2 cellular contexts compared by ENCODE assay signal in the genomic region with DNA sequence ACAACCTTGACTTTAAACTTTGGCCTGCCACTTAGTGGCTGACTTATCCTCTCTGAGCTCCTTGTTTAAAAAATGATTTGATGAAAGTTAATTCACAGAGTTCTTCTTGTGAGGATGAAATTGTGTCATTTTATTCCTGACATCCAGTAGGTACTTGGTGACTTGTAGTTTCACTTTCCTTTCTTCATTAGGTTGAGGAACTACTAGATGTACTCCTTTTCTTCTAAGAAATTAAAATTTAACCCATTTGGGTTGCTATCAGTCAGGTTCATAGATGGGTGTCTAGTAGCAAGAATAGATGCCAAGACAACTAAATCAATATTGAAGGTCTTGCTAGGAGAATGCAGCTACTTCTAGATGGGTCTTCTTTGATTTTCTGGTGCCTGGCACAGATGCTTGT.
TF ChIP-seq lines count a peak whose summit lies in the region.

No MANE protein-coding gene starts in this region.

TF ChIP-seq in SK-N-SH, 30 proteins besides CTCF, POLR2A, EP300 and RAD21 (continued from another document):
- TF ChIP-seq, protein P1, sequence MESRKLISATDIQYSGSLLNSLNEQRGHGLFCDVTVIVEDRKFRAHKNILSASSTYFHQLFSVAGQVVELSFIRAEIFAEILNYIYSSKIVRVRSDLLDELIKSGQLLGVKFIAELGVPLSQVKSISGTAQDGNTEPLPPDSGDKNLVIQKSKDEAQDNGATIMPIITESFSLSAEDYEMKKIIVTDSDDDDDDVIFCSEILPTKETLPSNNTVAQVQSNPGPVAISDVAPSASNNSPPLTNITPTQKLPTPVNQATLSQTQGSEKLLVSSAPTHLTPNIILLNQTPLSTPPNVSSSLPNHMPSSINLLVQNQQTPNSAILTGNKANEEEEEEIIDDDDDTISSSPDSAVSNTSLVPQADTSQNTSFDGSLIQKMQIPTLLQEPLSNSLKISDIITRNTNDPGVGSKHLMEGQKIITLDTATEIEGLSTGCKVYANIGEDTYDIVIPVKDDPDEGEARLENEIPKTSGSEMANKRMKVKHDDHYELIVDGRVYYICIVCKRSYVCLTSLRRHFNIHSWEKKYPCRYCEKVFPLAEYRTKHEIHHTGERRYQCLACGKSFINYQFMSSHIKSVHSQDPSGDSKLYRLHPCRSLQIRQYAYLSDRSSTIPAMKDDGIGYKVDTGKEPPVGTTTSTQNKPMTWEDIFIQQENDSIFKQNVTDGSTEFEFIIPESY (IDR thresholded peaks at IDR 0.05; ENCODE audit: borderline replicate concordance, low read depth): no peak
- TF ChIP-seq RFX5 (IDR thresholded peaks at IDR 0.05; ENCODE audit: low read length) (no peak), FOXM1 (IDR thresholded peaks at IDR 0.05; ENCODE audit: low read depth) (no peak), GABPA (IDR thresholded peaks at IDR 0.05; ENCODE audit: low read depth) (no peak), RCOR1 (IDR thresholded peaks at IDR 0.05; ENCODE audit: low read length) (no peak), MXI1 (IDR thresholded peaks at IDR 0.05; ENCODE audit: low read depth, low read length) (no peak), NFIC (IDR thresholded peaks at IDR 0.05; ENCODE audit: borderline replicate concordance) (no peak), CHD2 (IDR thresholded peaks at IDR 0.05; ENCODE audit: low read length, partially characterized antibody) (no peak), NRF1 (IDR thresholded peaks at IDR 0.05; ENCODE audit: low read depth, low read length) (no peak)
- TF ChIP-seq, protein P2, sequence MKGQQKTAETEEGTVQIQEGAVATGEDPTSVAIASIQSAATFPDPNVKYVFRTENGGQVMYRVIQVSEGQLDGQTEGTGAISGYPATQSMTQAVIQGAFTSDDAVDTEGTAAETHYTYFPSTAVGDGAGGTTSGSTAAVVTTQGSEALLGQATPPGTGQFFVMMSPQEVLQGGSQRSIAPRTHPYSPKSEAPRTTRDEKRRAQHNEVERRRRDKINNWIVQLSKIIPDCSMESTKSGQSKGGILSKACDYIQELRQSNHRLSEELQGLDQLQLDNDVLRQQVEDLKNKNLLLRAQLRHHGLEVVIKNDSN (IDR thresholded peaks at IDR 0.05; ENCODE audit: borderline replicate concordance, low read depth): no peak
- TF ChIP-seq, protein P3, sequence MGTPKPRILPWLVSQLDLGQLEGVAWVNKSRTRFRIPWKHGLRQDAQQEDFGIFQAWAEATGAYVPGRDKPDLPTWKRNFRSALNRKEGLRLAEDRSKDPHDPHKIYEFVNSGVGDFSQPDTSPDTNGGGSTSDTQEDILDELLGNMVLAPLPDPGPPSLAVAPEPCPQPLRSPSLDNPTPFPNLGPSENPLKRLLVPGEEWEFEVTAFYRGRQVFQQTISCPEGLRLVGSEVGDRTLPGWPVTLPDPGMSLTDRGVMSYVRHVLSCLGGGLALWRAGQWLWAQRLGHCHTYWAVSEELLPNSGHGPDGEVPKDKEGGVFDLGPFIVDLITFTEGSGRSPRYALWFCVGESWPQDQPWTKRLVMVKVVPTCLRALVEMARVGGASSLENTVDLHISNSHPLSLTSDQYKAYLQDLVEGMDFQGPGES (IDR thresholded peaks at IDR 0.05; ENCODE audit: low read depth, low read length): no peak

TF ChIP-seq in SK-N-SH treated with all-trans-retinoic acid at 6 μM for 48 hours, 23 proteins besides CTCF, POLR2A, EP300 and RAD21 (continued from another document):
- TF ChIP-seq, protein P4, sequence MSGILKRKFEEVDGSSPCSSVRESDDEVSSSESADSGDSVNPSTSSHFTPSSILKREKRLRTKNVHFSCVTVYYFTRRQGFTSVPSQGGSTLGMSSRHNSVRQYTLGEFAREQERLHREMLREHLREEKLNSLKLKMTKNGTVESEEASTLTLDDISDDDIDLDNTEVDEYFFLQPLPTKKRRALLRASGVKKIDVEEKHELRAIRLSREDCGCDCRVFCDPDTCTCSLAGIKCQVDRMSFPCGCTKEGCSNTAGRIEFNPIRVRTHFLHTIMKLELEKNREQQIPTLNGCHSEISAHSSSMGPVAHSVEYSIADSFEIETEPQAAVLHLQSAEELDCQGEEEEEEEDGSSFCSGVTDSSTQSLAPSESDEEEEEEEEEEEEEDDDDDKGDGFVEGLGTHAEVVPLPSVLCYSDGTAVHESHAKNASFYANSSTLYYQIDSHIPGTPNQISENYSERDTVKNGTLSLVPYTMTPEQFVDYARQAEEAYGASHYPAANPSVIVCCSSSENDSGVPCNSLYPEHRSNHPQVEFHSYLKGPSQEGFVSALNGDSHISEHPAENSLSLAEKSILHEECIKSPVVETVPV (CRISPR knock-in tag; IDR thresholded peaks at IDR 0.05): no peak
- TF ChIP-seq, protein P5, sequence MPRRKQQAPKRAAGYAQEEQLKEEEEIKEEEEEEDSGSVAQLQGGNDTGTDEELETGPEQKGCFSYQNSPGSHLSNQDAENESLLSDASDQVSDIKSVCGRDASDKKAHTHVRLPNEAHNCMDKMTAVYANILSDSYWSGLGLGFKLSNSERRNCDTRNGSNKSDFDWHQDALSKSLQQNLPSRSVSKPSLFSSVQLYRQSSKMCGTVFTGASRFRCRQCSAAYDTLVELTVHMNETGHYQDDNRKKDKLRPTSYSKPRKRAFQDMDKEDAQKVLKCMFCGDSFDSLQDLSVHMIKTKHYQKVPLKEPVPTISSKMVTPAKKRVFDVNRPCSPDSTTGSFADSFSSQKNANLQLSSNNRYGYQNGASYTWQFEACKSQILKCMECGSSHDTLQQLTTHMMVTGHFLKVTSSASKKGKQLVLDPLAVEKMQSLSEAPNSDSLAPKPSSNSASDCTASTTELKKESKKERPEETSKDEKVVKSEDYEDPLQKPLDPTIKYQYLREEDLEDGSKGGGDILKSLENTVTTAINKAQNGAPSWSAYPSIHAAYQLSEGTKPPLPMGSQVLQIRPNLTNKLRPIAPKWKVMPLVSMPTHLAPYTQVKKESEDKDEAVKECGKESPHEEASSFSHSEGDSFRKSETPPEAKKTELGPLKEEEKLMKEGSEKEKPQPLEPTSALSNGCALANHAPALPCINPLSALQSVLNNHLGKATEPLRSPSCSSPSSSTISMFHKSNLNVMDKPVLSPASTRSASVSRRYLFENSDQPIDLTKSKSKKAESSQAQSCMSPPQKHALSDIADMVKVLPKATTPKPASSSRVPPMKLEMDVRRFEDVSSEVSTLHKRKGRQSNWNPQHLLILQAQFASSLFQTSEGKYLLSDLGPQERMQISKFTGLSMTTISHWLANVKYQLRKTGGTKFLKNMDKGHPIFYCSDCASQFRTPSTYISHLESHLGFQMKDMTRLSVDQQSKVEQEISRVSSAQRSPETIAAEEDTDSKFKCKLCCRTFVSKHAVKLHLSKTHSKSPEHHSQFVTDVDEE (CRISPR knock-in tag; IDR thresholded peaks at IDR 0.05): no peak
- TF ChIP-seq ZNF565 (CRISPR knock-in tag; conservative IDR thresholded peaks at IDR 0.05; ENCODE audit: low read depth) (no peak), BACH2 (CRISPR knock-in tag; IDR thresholded peaks at IDR 0.05; ENCODE audit: borderline replicate concordance) (no peak), TCF4 (CRISPR knock-in tag; IDR thresholded peaks at IDR 0.05; ENCODE audit: borderline replicate concordance) (no peak), ISL1 (CRISPR knock-in tag; IDR thresholded peaks at IDR 0.05) (no peak), ARNTL (CRISPR knock-in tag; IDR thresholded peaks at IDR 0.05; ENCODE audit: borderline replicate concordance, low read depth) (no peak), GLIS3 (CRISPR knock-in tag; IDR thresholded peaks at IDR 0.05) (no peak)
- TF ChIP-seq, protein P6, sequence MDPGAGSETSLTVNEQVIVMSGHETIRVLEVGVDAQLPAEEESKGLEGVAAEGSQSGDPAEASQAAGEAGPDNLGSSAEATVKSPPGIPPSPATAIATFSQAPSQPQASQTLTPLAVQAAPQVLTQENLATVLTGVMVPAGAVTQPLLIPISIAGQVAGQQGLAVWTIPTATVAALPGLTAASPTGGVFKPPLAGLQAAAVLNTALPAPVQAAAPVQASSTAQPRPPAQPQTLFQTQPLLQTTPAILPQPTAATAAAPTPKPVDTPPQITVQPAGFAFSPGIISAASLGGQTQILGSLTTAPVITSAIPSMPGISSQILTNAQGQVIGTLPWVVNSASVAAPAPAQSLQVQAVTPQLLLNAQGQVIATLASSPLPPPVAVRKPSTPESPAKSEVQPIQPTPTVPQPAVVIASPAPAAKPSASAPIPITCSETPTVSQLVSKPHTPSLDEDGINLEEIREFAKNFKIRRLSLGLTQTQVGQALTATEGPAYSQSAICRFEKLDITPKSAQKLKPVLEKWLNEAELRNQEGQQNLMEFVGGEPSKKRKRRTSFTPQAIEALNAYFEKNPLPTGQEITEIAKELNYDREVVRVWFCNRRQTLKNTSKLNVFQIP (CRISPR knock-in tag; IDR thresholded peaks at IDR 0.05; ENCODE audit: borderline replicate concordance, low read depth): no peak
